Comparison of ENCODE assay signal across 13 cellular contexts in the genomic region with DNA sequence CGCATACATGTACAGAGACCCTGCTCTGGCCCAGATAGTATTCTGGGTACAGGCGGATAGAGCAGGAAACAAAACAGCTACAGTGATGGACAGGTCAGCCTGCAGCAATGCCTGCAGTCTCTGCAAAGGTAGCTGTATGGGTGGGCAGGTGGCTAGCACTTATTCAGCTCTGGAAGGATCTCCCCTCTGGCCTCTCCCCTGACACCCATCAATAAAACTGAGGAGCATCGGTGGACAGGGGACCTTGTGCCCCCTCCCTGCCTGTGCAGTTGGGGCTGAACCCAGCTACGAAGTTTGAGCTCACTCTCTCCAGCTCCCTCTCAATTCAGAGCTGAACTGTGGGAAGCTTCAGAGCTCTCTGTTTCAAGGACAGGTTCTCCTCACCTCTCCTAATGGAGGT. TPM values are rescaled to one million over a fixed set of nuclear protein-coding genes. Genes with fewer than 3 reads are reported as not detected.
DNase-seq lines count a peak whose midpoint lies in the region; ATAC-seq and TF ChIP-seq lines count a peak whose summit lies in the region.
"Had no signal": no experiment of that assay in that cellular context is flagged by ENCODE, and none has a peak within 500 bp of the region (broad histone marks: within the 10 kb centered on the region; RNA-seq: fewer than 3 reads in every experiment).

No MANE protein-coding gene starts in this region.

- H3K36me3 Mint-ChIP-seq in activated CD4-positive, alpha-beta T cell treated with anti-CD3 and anti-CD28 coated beads for 36 hours (ENCODE audit: low read depth): peaks cover 3% of the 10 kb centered on the region
- H3K36me3 Mint-ChIP-seq in stimulated activated memory B cell treated with anti-CD40 and anti-IgM and Interleukin-4, amounts not matched to agents 10 μg/mL and 1 μg/mL and 100 μg/mL, for 72 hours: no peaks in the 10 kb centered on the region
- H3K36me3 Mint-ChIP-seq: mesothelial cell of epicardium had no signal

- no peak overlapping the region for H2AFZ ChIP-seq in OCI-LY1 (ENCODE audit: low read length)

- H3K4me3 Mint-ChIP-seq in activated CD4-positive, alpha-beta T cell treated with anti-CD3 and anti-CD28 coated beads for 36 hours: peak overlapping the region; percentile 78
- H3K4me3 Mint-ChIP-seq in stimulated activated memory B cell treated with anti-CD40 and anti-IgM and Interleukin-4, amounts not matched to agents 10 μg/mL and 1 μg/mL and 100 μg/mL, for 72 hours: peak overlapping the region; percentile 61
- H3K4me3 Mint-ChIP-seq: mesothelial cell of epicardium had no signal

- H3K9me3 ChIP-seq in OCI-LY1 (ENCODE audit: low read length) (no peaks in the 10 kb centered on the region), duodenal mucosa (ENCODE audit: control insufficient read depth in 1 of 2, low read length in 2 of 2) (no peaks in the 10 kb centered on the region)

- peaks cover 9% of the 10 kb centered on the region for H3K79me2 ChIP-seq in OCI-LY1 (ENCODE audit: insufficient read depth, low read length)

- no peaks in the 10 kb centered on the region for H4K20me1 ChIP-seq in OCI-LY1 (ENCODE audit: insufficient read depth, low read length)

- peaks cover 2% of the 10 kb centered on the region for H3K27me3 Mint-ChIP-seq in activated CD4-positive, alpha-beta T cell treated with anti-CD3 and anti-CD28 coated beads for 36 hours
- no peaks in the 10 kb centered on the region for H3K27me3 Mint-ChIP-seq in stimulated activated memory B cell treated with anti-CD40 and anti-IgM and Interleukin-4, amounts not matched to agents 10 μg/mL and 1 μg/mL and 100 μg/mL, for 72 hours

- H3K4me1 Mint-ChIP-seq in activated CD4-positive, alpha-beta T cell treated with anti-CD3 and anti-CD28 coated beads for 36 hours: peaks cover 71% of the 10 kb centered on the region
- peaks cover 71% of the 10 kb centered on the region for H3K4me1 Mint-ChIP-seq in stimulated activated memory B cell treated with anti-CD40 and anti-IgM and Interleukin-4, amounts not matched to agents 10 μg/mL and 1 μg/mL and 100 μg/mL, for 72 hours

- H3K27me3 ChIP-seq in OCI-LY1 (ENCODE audit: insufficient read depth, low read length): no peaks in the 10 kb centered on the region
- H3K27me3 ChIP-seq in duodenal mucosa (ENCODE audit: control insufficient read depth in 1 of 2, insufficient read depth in 2 of 2, low read length in 2 of 2): no peaks in the 10 kb centered on the region

- H3K4me1 ChIP-seq in OCI-LY1 (ENCODE audit: insufficient read depth, low read length, severe bottlenecking) (peaks cover 65% of the 10 kb centered on the region), duodenal mucosa (ENCODE audit: control insufficient read depth in 1 of 2, insufficient read depth in 2 of 2, low read length in 2 of 2) (peaks cover 15 to 19% of the 10 kb centered on the region in 2 donors)

- no peaks in the 10 kb centered on the region for H3K9me3 Mint-ChIP-seq in activated CD4-positive, alpha-beta T cell treated with anti-CD3 and anti-CD28 coated beads for 36 hours (ENCODE audit: low read depth)
- no peaks in the 10 kb centered on the region for H3K9me3 Mint-ChIP-seq in stimulated activated memory B cell treated with anti-CD40 and anti-IgM and Interleukin-4, amounts not matched to agents 10 μg/mL and 1 μg/mL and 100 μg/mL, for 72 hours
- H3K9me3 Mint-ChIP-seq: mesothelial cell of epicardium had no signal

- intact Hi-C loops in activated CD4-positive, alpha-beta T cell treated with anti-CD3 and anti-CD28 coated beads for 36 hours (cut with DNase I, micrococcal nuclease): no loop called here

- H3K27ac Mint-ChIP-seq in activated CD4-positive, alpha-beta T cell treated with anti-CD3 and anti-CD28 coated beads for 36 hours: peak overlapping the region; percentile 71
- peak overlapping the region; percentile 86 for H3K27ac Mint-ChIP-seq in stimulated activated memory B cell treated with anti-CD40 and anti-IgM and Interleukin-4, amounts not matched to agents 10 μg/mL and 1 μg/mL and 100 μg/mL, for 72 hours
- H3K27ac Mint-ChIP-seq: mesothelial cell of epicardium had no signal

- no peak for ATAC-seq in activated CD4-positive, alpha-beta T cell treated with anti-CD3 and anti-CD28 coated beads for 36 hours
- ATAC-seq in stimulated activated memory B cell treated with anti-CD40 and anti-IgM and Interleukin-4, amounts not matched to agents 10 μg/mL and 1 μg/mL and 100 μg/mL, for 72 hours: no peak
- no peak for ATAC-seq in HG03135 (IDR thresholded peaks at IDR 0.05; ENCODE audit: unreplicated experiment)
- ATAC-seq in GM19351 (IDR thresholded peaks at IDR 0.05; ENCODE audit: unreplicated experiment): no peak

- H3K9me2 ChIP-seq in OCI-LY1 (ENCODE audit: low read depth, low read length): no peaks in the 10 kb centered on the region

- peak overlapping the region; percentile 94 for H3K4me2 ChIP-seq in OCI-LY1 (ENCODE audit: low read length)

- H3K36me3 ChIP-seq in OCI-LY1 (ENCODE audit: insufficient read depth, low read length) (no peaks in the 10 kb centered on the region), duodenal mucosa (ENCODE audit: control insufficient read depth in 1 of 2, insufficient read depth in 2 of 2, low read length in 2 of 2) (no peaks in the 10 kb centered on the region)

- H3K27ac ChIP-seq in OCI-LY1 (ENCODE audit: low read depth, low read length, poor library complexity, severe bottlenecking) (peak overlapping the region; percentile 85), duodenal mucosa (ENCODE audit: low read depth, low read length) (no peak overlapping the region)

- CTCF ChIA-PET in activated CD4-positive, alpha-beta T cell treated with anti-CD3 and anti-CD28 coated beads for 36 hours (lab: Charles Lee): interaction anchor here (0.7 to 2.0 kb wide), 4 partner anchors 8 to 308 kb away, joined by 3 to 6 read pairs (median 4); no protein-coding TSS in a partner anchor

- H3F3A ChIP-seq in OCI-LY1 (ENCODE audit: insufficient read depth, low read length): no peaks in the 10 kb centered on the region

- POLR2A ChIA-PET in activated CD4-positive, alpha-beta T cell treated with anti-CD3 and anti-CD28 coated beads for 36 hours (lab: Charles Lee): interaction anchor here (0.6 kb wide), 1 partner anchor 108 kb away, joined by 5 read pairs; no protein-coding TSS in a partner anchor

- no peak for DNase-seq in activated CD4-positive, alpha-beta T cell treated with anti-CD3 and anti-CD28 coated beads for 36 hours
- DNase-seq in activated CD4-positive, alpha-beta T cell treated with anti-CD3 and anti-CD28 coated beads for 48 hours: no peak
- DNase-seq in kidney glomerular epithelial cell (lab: John Stamatoyannopoulos, UW): no peak
- DNase-seq: DMS79 treated with DMSO at 0.1 percent for 48 hours; NCI-H2081 treated with DMSO at 0.1 percent for 48 hours; stimulated activated CD4-positive, alpha-beta T cell treated with anti-CD3 and anti-CD28 coated beads, Interleukin-4, amount 100 ng/mL, for 4 hours had no signal

- peak overlapping the region; percentile 72 for H3K9ac ChIP-seq in OCI-LY1 (ENCODE audit: low read length)
- peak overlapping the region; percentile 13 to 28 for H3K9ac ChIP-seq in duodenal mucosa (ENCODE audit: low read depth in 1 of 2, low read length in 2 of 2)

- TF ChIP-seq CTCF in OCI-LY1 (IDR thresholded peaks at IDR 0.05; ENCODE audit: low read length): no peak

- H3K4me3 ChIP-seq in OCI-LY1 (ENCODE audit: low read depth, low read length, poor library complexity, severe bottlenecking) (peak overlapping the region; percentile 68), duodenal mucosa (ENCODE audit: low read depth in 1 of 2, low read length in 2 of 2) (peak overlapping the region; percentile 11 to 44)

RNA-seq across cellular contexts. Expression of a gene that starts 1.6 kb away (rescaled TPM):
- 10 to 100 TPM; 24.9 to 29.6 TPM for total RNA-seq in activated CD4-positive, alpha-beta T cell treated with anti-CD3 and anti-CD28 coated beads for 36 hours
- total RNA-seq: A172 had no signal
